Comparison of ENCODE assay signal across 1 cellular context in the genomic region with DNA sequence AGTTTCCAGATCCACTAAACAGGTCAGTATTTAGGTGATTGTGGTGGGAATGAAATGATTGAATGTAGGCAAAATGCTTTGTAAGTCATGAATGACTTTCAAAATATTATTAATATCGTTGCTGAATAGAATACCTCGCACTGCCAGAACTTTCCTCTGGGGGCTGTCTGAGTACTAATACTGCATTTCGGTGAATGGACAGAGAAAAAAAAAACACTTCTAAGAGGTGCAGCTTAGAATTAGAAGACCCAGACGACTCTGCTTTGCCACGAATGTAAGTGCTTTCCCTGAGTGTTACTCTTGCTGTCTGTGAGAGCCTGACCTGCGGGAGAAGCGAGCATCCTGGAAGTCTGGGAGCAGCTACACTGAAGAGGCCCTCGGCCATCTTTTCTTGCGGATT.
TF ChIP-seq lines count a peak whose summit lies in the region.

No MANE protein-coding gene starts in this region.

TF ChIP-seq in GM23338, 12 proteins besides CTCF, POLR2A, EP300 and RAD21 (continued from another document):
- TF ChIP-seq, protein P1, sequence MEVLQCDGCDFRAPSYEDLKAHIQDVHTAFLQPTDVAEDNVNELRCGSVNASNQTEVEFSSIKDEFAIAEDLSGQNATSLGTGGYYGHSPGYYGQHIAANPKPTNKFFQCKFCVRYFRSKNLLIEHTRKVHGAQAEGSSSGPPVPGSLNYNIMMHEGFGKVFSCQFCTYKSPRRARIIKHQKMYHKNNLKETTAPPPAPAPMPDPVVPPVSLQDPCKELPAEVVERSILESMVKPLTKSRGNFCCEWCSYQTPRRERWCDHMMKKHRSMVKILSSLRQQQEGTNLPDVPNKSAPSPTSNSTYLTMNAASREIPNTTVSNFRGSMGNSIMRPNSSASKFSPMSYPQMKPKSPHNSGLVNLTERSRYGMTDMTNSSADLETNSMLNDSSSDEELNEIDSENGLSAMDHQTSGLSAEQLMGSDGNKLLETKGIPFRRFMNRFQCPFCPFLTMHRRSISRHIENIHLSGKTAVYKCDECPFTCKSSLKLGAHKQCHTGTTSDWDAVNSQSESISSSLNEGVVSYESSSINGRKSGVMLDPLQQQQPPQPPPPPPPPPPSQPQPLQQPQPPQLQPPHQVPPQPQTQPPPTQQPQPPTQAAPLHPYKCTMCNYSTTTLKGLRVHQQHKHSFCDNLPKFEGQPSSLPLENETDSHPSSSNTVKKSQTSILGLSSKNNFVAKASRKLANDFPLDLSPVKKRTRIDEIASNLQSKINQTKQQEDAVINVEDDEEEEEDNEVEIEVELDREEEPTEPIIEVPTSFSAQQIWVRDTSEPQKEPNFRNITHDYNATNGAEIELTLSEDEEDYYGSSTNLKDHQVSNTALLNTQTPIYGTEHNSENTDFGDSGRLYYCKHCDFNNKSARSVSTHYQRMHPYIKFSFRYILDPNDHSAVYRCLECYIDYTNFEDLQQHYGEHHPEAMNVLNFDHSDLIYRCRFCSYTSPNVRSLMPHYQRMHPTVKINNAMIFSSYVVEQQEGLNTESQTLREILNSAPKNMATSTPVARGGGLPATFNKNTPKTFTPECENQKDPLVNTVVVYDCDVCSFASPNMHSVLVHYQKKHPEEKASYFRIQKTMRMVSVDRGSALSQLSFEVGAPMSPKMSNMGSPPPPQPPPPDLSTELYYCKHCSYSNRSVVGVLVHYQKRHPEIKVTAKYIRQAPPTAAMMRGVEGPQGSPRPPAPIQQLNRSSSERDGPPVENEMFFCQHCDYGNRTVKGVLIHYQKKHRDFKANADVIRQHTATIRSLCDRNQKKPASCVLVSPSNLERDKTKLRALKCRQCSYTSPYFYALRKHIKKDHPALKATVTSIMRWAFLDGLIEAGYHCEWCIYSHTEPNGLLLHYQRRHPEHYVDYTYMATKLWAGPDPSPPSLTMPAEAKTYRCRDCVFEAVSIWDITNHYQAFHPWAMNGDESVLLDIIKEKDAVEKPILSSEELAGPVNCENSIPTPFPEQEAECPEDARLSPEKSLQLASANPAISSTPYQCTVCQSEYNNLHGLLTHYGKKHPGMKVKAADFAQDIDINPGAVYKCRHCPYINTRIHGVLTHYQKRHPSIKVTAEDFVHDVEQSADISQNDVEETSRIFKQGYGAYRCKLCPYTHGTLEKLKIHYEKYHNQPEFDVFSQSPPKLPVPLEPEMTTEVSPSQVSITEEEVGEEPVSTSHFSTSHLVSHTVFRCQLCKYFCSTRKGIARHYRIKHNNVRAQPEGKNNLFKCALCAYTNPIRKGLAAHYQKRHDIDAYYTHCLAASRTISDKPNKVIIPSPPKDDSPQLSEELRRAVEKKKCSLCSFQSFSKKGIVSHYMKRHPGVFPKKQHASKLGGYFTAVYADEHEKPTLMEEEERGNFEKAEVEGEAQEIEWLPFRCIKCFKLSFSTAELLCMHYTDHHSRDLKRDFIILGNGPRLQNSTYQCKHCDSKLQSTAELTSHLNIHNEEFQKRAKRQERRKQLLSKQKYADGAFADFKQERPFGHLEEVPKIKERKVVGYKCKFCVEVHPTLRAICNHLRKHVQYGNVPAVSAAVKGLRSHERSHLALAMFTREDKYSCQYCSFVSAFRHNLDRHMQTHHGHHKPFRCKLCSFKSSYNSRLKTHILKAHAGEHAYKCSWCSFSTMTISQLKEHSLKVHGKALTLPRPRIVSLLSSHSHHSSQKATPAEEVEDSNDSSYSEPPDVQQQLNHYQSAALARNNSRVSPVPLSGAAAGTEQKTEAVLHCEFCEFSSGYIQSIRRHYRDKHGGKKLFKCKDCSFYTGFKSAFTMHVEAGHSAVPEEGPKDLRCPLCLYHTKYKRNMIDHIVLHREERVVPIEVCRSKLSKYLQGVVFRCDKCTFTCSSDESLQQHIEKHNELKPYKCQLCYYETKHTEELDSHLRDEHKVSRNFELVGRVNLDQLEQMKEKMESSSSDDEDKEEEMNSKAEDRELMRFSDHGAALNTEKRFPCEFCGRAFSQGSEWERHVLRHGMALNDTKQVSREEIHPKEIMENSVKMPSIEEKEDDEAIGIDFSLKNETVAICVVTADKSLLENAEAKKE (CRISPR knock-in tag; IDR thresholded peaks at IDR 0.05) = no peak
- TF ChIP-seq EZH2 (IDR thresholded peaks at IDR 0.05; ENCODE audit: low read depth, unreplicated experiment) (no peak), STAT1 (IDR thresholded peaks at IDR 0.05; ENCODE audit: unreplicated experiment) (no peak), POLR2AphosphoS5 (IDR thresholded peaks at IDR 0.05; ENCODE audit: low read depth) (no peak), JUNB (IDR thresholded peaks at IDR 0.05; ENCODE audit: unreplicated experiment) (no peak)
- TF ChIP-seq, protein P2, sequence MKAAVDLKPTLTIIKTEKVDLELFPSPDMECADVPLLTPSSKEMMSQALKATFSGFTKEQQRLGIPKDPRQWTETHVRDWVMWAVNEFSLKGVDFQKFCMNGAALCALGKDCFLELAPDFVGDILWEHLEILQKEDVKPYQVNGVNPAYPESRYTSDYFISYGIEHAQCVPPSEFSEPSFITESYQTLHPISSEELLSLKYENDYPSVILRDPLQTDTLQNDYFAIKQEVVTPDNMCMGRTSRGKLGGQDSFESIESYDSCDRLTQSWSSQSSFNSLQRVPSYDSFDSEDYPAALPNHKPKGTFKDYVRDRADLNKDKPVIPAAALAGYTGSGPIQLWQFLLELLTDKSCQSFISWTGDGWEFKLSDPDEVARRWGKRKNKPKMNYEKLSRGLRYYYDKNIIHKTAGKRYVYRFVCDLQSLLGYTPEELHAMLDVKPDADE (IDR thresholded peaks at IDR 0.05) = no peak
TF ChIP-seq in GM23338: peak in this region for 0.
